Comparison of ENCODE assay signal across 26 cellular contexts in the genomic region with DNA sequence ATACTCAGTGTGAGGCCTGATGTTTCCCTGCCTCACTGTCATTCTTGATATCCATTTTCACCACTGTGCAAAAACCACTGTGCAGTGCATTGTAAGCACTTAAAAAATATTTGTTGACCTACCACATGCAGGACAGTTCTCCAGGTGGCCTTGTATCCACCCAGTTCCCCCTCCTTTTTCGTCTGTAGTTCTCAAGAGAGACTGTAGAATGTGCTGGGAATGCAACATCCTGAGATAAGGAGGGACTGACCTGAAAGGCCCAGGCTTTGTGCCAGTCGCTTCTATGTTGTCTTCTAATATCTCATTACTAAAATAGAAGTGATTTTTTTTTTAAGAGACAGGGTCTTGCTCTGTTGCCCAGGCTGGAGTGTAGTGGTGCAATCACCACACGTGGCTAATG.
"Had no signal": no experiment of that assay in that cellular context is flagged by ENCODE, and none has a peak within 500 bp of the region (broad histone marks: within the 10 kb centered on the region; RNA-seq: fewer than 3 reads in every experiment).

No MANE protein-coding gene starts in this region.

- H3K4me3 ChIP-seq: coronary artery, esophagus muscularis mucosa, gastroesophageal sphincter, heart left ventricle, hepatocyte, mucosa of descending colon, neural progenitor cell, prostate gland, right atrium auricular region, sigmoid colon, thoracic aorta had no signal

- H3K27me3 ChIP-seq: esophagus muscularis mucosa, foreskin keratinocyte, gastroesophageal sphincter, heart left ventricle, hepatocyte, neural progenitor cell, right atrium auricular region, sigmoid colon had no signal

- DNase-seq: dermis blood vessel endothelial cell; effector memory CD4-positive, alpha-beta T cell; foreskin keratinocyte; heart left ventricle; kidney; mesenchymal stem cell; mucosa of descending colon; naive B cell; sigmoid colon; stimulated activated CD4-positive, alpha-beta T cell treated with anti-CD3 and anti-CD28 coated beads, Interleukin-2, amount 100 ng/mL, for 24 hours; stimulated activated CD4-positive, alpha-beta T cell treated with anti-CD3 and anti-CD28 coated beads, Interleukin-4, amount 100 ng/mL, for 24 hours; stimulated activated naive CD8-positive, alpha-beta T cell treated with anti-CD3 and anti-CD28 coated beads, Interleukin-15, Interleukin-2, amounts not matched to agents 100 U/mL and 50 U/mL, for 24 hours; substantia nigra had no signal

- FAIRE-seq: endothelial cell of umbilical vein, kidney had no signal

- H3K79me2 ChIP-seq: hepatocyte had no signal

- H3K4me1 ChIP-seq: foreskin keratinocyte, neural progenitor cell, prostate gland, right atrium auricular region had no signal

- H3K4me2 ChIP-seq: hepatocyte, neural progenitor cell had no signal

- H3K27ac Mint-ChIP-seq: mesothelial cell of epicardium; naive B cell; natural killer cell treated with Interleukin-12 subunit alpha and Interleukin-12 subunit beta and Interleukin-15 and Interleukin-18, amount 100 ng/mL, for 72 hours; neural progenitor cell; stimulated activated memory B cell treated with anti-CD40 and anti-IgM and Interleukin-4, amounts not matched to agents 10 μg/mL and 1 μg/mL and 100 μg/mL, for 72 hours had no signal

- H3K27ac ChIP-seq: foreskin keratinocyte, heart left ventricle, hepatocyte, neural progenitor cell, sigmoid colon had no signal

- H3K9me3 Mint-ChIP-seq: naive B cell; natural killer cell treated with Interleukin-12 subunit alpha and Interleukin-12 subunit beta and Interleukin-15 and Interleukin-18, amount 100 ng/mL, for 72 hours; stimulated activated memory B cell treated with anti-CD40 and anti-IgM and Interleukin-4, amounts not matched to agents 10 μg/mL and 1 μg/mL and 100 μg/mL, for 72 hours had no signal

- H3K36me3 Mint-ChIP-seq: mesothelial cell of epicardium; naive B cell; natural killer cell treated with Interleukin-12 subunit alpha and Interleukin-12 subunit beta and Interleukin-15 and Interleukin-18, amount 100 ng/mL, for 72 hours; neural progenitor cell; stimulated activated memory B cell treated with anti-CD40 and anti-IgM and Interleukin-4, amounts not matched to agents 10 μg/mL and 1 μg/mL and 100 μg/mL, for 72 hours had no signal

- H3K36me3 ChIP-seq: esophagus muscularis mucosa, gastroesophageal sphincter, heart left ventricle, neural progenitor cell, prostate gland, right atrium auricular region, sigmoid colon, thoracic aorta had no signal

- H3K4me3 Mint-ChIP-seq: mesothelial cell of epicardium; naive B cell; natural killer cell treated with Interleukin-12 subunit alpha and Interleukin-12 subunit beta and Interleukin-15 and Interleukin-18, amount 100 ng/mL, for 72 hours; neural progenitor cell; stimulated activated memory B cell treated with anti-CD40 and anti-IgM and Interleukin-4, amounts not matched to agents 10 μg/mL and 1 μg/mL and 100 μg/mL, for 72 hours had no signal

- H3K4me1 Mint-ChIP-seq: naive B cell; stimulated activated memory B cell treated with anti-CD40 and anti-IgM and Interleukin-4, amounts not matched to agents 10 μg/mL and 1 μg/mL and 100 μg/mL, for 72 hours had no signal

- H3K9me3 ChIP-seq: esophagus muscularis mucosa, gastroesophageal sphincter, heart left ventricle, mucosa of descending colon, prostate gland, right atrium auricular region, sigmoid colon, thoracic aorta had no signal

- ATAC-seq: foreskin keratinocyte; gastroesophageal sphincter; heart left ventricle; left lobe of liver; mucosa of descending colon; natural killer cell treated with Interleukin-12 subunit alpha and Interleukin-12 subunit beta and Interleukin-15 and Interleukin-18, amount 100 ng/mL, for 72 hours; stimulated activated memory B cell treated with anti-CD40 and anti-IgM and Interleukin-4, amounts not matched to agents 10 μg/mL and 1 μg/mL and 100 μg/mL, for 72 hours; stimulated activated naive CD8-positive, alpha-beta T cell treated with anti-CD3 and anti-CD28 coated beads, Interleukin-15, Interleukin-2, amounts not matched to agents 100 U/mL and 50 U/mL, for 24 hours had no signal

- H3K9ac ChIP-seq: neural progenitor cell had no signal

- H2AFZ ChIP-seq: hepatocyte, neural progenitor cell had no signal
